Comparison of ENCODE assay signal across 14 cellular contexts in genomic region chr12:22034709-22035506, GRCh38. TPM values are rescaled to one million over a fixed set of nuclear protein-coding genes. Genes with fewer than 3 reads are reported as not detected.
A peak's percentile ranks its signal among the peaks of the same experiment; 100 is the strongest.
DNase-seq lines count a peak whose midpoint lies in the region; ATAC-seq, FAIRE-seq and TF ChIP-seq lines count a peak whose summit lies in the region.
"Had no signal": no experiment of that assay in that cellular context is flagged by ENCODE, and none has a peak within 500 bp of the region (broad histone marks: within the 10 kb centered on the region; RNA-seq: fewer than 3 reads in every experiment).

No MANE protein-coding gene starts in this region.

- in situ Hi-C loops in KBM-7 (cut with MboI; ENCODE audit: low pct_unique_long_range_greater_than_20kb, low sequenced_read_pairs): no loop called here

- intact Hi-C loops in adrenal gland (cut with DNase I): no loop called here
- intact Hi-C loops in natural killer cell (cut with micrococcal nuclease): no loop called here

- H3K27ac ChIP-seq in adrenal gland (peak overlapping the region in 4 of 5 donors; percentile 30 to 62 (median 52)), smooth muscle cell (ENCODE audit: low read depth) (no peak overlapping the region)
- H3K27ac ChIP-seq: right atrium auricular region had no signal

- no peak for ATAC-seq in natural killer cell

- no peaks in the 10 kb centered on the region for H3K36me3 Mint-ChIP-seq in natural killer cell

- H3K9ac ChIP-seq in smooth muscle cell (ENCODE audit: low read depth): no peak overlapping the region

- no peaks in the 10 kb centered on the region for H3K79me2 ChIP-seq in smooth muscle cell (ENCODE audit: low read depth)

- DNase-seq in KBM-7 (peak; percentile 24), adrenal gland (peak in 5 of 7 donors; percentile 30 to 59 (median 41)), kidney tubule cell (ENCODE audit: low spot score) (peak; percentile 17), smooth muscle cell (lab: John Stamatoyannopoulos, UW; ENCODE audit: unreplicated experiment) (no peak), urothelium cell line (ENCODE audit: low spot score) (no peak), NCI-H1930 (lab: John Stamatoyannopoulos, UW) (no peak), natural killer cell (no peak)
- DNase-seq: activated CD8-positive, alpha-beta memory T cell treated with anti-CD3 and anti-CD28 coated beads, Interleukin-2, amount 50 U/mL, for 48 hours; amniotic stem cell; NCI-H1105 treated with DMSO at 0.1 percent for 48 hours; NCI-H510A had no signal

- H3K4me1 Mint-ChIP-seq in natural killer cell: no peaks in the 10 kb centered on the region

- H3K27me3 ChIP-seq in adrenal gland (no peaks in the 10 kb centered on the region), smooth muscle cell (ENCODE audit: low read depth) (no peaks in the 10 kb centered on the region)
- H3K27me3 ChIP-seq: right atrium auricular region had no signal

- H2AFZ ChIP-seq in smooth muscle cell (ENCODE audit: low read depth): peak overlapping the region; percentile 65

- peaks cover 0 to 5% of the 10 kb centered on the region in 2 donors for H3K27me3 Mint-ChIP-seq in natural killer cell (ENCODE audit: low read depth in 2 of 2)

- H3K9me3 ChIP-seq in adrenal gland (replicated peaks in 1 of 3) (no peaks in the 10 kb centered on the region), smooth muscle cell (replicated peaks; ENCODE audit: low read depth) (no peaks in the 10 kb centered on the region)
- H3K9me3 ChIP-seq: right atrium auricular region had no signal

- no peaks in the 10 kb centered on the region for H3K9me3 Mint-ChIP-seq in natural killer cell

- no peaks in the 10 kb centered on the region for H4K20me1 ChIP-seq in smooth muscle cell (ENCODE audit: low read depth)

- no peak for FAIRE-seq in urothelium cell line (lab: Jason Lieb, UNC)
- FAIRE-seq: endometrium, TTC549 had no signal

- H3K4me2 ChIP-seq in smooth muscle cell: no peak overlapping the region

- 11 to 18% (median 14%) methylated on average over 4 of the region's 4 CpGs for WGBS in adrenal gland, 4 donors
- WGBS in smooth muscle cell (ENCODE audit: low lambda C conversion rate): 66% methylated on average over 4 of the region's 4 CpGs

- H3K36me3 ChIP-seq in adrenal gland (replicated peaks in 1 of 2): no peaks in the 10 kb centered on the region
- H3K36me3 ChIP-seq in smooth muscle cell (ENCODE audit: low read depth): no peaks in the 10 kb centered on the region
- H3K36me3 ChIP-seq: right atrium auricular region had no signal

- H3F3A ChIP-seq in smooth muscle cell (ENCODE audit: low read depth): no peaks in the 10 kb centered on the region

- TF ChIP-seq CTCF in adrenal gland (IDR thresholded peaks at IDR 0.05) (no peak), smooth muscle cell (IDR thresholded peaks at IDR 0.05; ENCODE audit: borderline replicate concordance, insufficient read depth, poor library complexity, severe bottlenecking) (no peak), natural killer cell (IDR thresholded peaks at IDR 0.05) (no peak)

- H3K4me1 ChIP-seq in adrenal gland (replicated peaks in 1 of 2): peaks cover 13 to 14% of the 10 kb centered on the region in 2 donors
- no peaks in the 10 kb centered on the region for H3K4me1 ChIP-seq in smooth muscle cell (ENCODE audit: low read depth)

- no peak for TF ChIP-seq POLR2A in adrenal gland (IDR thresholded peaks at IDR 0.05)

- no peak overlapping the region for H3K4me3 Mint-ChIP-seq in natural killer cell

- no peak overlapping the region for H3K27ac Mint-ChIP-seq in natural killer cell

- peak overlapping the region in 1 of 4 donors; percentile 2 for H3K4me3 ChIP-seq in adrenal gland
- H3K4me3 ChIP-seq in smooth muscle cell: no peak overlapping the region
- H3K4me3 ChIP-seq: right atrium auricular region had no signal

RNA-seq across cellular contexts. Expression of gene CMAS, which starts 11.1 kb away (rescaled TPM):
- total RNA-seq in adrenal gland (100 to 1,000 TPM in 2 of 8 donors, 10 to 100 TPM in 6; 45.6 to 116 (median 79.9) TPM), smooth muscle cell (31.1 and 33.8 TPM in 2 replicates), natural killer cell (10 to 100 TPM in 2 of 3 donors, 1 to 10 TPM in 1; 10.0 to 19.8 (median 13.7) TPM)
- polyA plus RNA-seq in adrenal gland (100 to 1,000 TPM in 1 of 3 donors, 10 to 100 TPM in 2; 33.8 to 162 (median 49.0) TPM), smooth muscle cell (48.9 and 55.6 TPM in 2 replicates)

Comparison
In these comparisons a context has a peak if more than half of its experiments do, and no peak if none do; other contexts are left out.
1. DNase-seq: peak in KBM-7 (single experiment), adrenal gland (5 of 7) and kidney tubule cell (single experiment); none in smooth muscle cell (single experiment), urothelium cell line (single experiment), NCI-H1930 (0 of 2) and natural killer cell (single experiment).